ENCODE assay signal across 33 cellular contexts in the genomic region with DNA sequence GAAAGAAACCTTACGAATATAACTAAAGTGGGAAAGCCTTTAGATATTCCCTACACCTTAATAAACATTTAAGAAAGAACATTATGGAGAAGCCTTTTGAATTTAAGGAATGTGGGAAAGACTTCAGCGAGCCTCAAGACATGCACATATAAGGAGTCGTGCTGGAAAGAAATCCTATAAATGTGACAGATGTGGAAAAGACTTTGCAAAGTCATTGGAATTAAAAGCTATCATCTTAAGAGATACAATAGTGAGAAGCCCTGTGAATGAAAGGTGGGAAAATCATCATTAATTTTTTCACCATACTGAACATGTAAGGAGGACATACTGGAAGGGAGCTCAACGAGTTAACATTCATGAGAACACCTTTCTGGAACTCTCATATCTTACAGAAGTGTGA.
"Had no signal": no experiment of that assay in that cellular context is flagged by ENCODE, and none has a peak within 500 bp of the region (broad histone marks: within the 10 kb centered on the region; RNA-seq: fewer than 3 reads in every experiment).

No MANE protein-coding gene starts in this region.

- DNase-seq: activated effector memory CD4-positive, alpha-beta T cell treated with anti-CD3 and anti-CD28 coated beads, Interleukin-2, amount 50 U/mL, for 16 hours; activated effector memory CD4-positive, alpha-beta T cell treated with Interleukin-2 at 50 U/mL for 16 hours; activated gamma-delta T cell; activated gamma-delta T cell treated with Interleukin-2 at 50 U/mL for 16 hours; activated naive CD4-positive, alpha-beta T cell; activated naive CD4-positive, alpha-beta T cell treated with anti-CD3 and anti-CD28 coated beads for 36 hours; activated naive CD4-positive, alpha-beta T cell treated with anti-CD3 and anti-CD28 coated beads, Interleukin-2, amount 10 ng/mL, durations not matched to agents 7 days and 5 days; activated naive CD4-positive, alpha-beta T cell treated with anti-CD3 and anti-CD28 coated beads, Interleukin-2, amount 50 U/mL, for 16 hours; activated naive CD4-positive, alpha-beta T cell treated with Interleukin-2 at 50 U/mL for 16 hours; activated naive CD8-positive, alpha-beta T cell treated with anti-CD3 and anti-CD28 coated beads for 36 hours; activated naive CD8-positive, alpha-beta T cell treated with anti-CD3 and anti-CD28 coated beads, Interleukin-2, amount 10 ng/mL, durations not matched to agents 7 days and 5 days; activated naive CD8-positive, alpha-beta T cell treated with anti-CD3 and anti-CD28 coated beads, Interleukin-2, amount 50 U/mL, for 24 hours; activated T-cell treated with anti-CD3 and anti-CD28 coated beads, Interleukin-2, amount 50 U/mL, for 24 hours; activated T-cell treated with anti-CD3 and anti-CD28 coated beads, Interleukin-2, amount 50 U/mL, for 4 hours; activated T-cell treated with anti-CD3 and anti-CD28 coated beads, Interleukin-2, amount 50 U/mL, for 48 hours; activated T-cell treated with anti-CD3 and anti-CD28 coated beads, Interleukin-2, amount 50 U/mL, for 72 hours; adrenal gland; amniotic stem cell; amygdala; anterior cingulate cortex; aorta; body of pancreas; brain microvascular endothelial cell; caudate nucleus; central memory CD4-positive, alpha-beta T cell; cerebellar nuclear complex had no signal

- H3K4me1 ChIP-seq: adrenal gland, ascending aorta, body of pancreas, breast epithelium had no signal

- FAIRE-seq: astrocyte, bronchial epithelial cell had no signal

- H3K27ac ChIP-seq: adrenal gland, ascending aorta, body of pancreas, brain microvascular endothelial cell, breast epithelium, cardiac muscle cell had no signal

- H3K4me3 ChIP-seq: adrenal gland, ascending aorta, body of pancreas, breast epithelium, cardiac muscle cell had no signal

- ATAC-seq: activated naive CD4-positive, alpha-beta T cell treated with anti-CD3 and anti-CD28 coated beads, Interleukin-2, amount 50 U/mL, for 72 hours; activated naive CD8-positive, alpha-beta T cell treated with anti-CD3 and anti-CD28 coated beads, Interleukin-2, amount 50 U/mL, for 24 hours; activated T-cell treated with anti-CD3 and anti-CD28 coated beads, Interleukin-2, amount 50 U/mL, for 4 hours; activated T-cell treated with anti-CD3 and anti-CD28 coated beads, Interleukin-2, amount 50 U/mL, for 72 hours; activated T-helper 17 cell treated with anti-CD3 and anti-CD28 coated beads, Interleukin-2, amount 50 U/mL, for 72 hours; body of pancreas had no signal

- H3K27me3 ChIP-seq: adrenal gland, ascending aorta, body of pancreas, brain microvascular endothelial cell, breast epithelium had no signal

- H3K36me3 ChIP-seq: adrenal gland, ascending aorta, brain microvascular endothelial cell, breast epithelium, cardiac muscle cell had no signal

- H3K9me3 ChIP-seq: adrenal gland, ascending aorta, body of pancreas had no signal
